Comparison of ENCODE assay signal across 22 cellular contexts in genomic region chr4:124527364-124527763, GRCh38.
"Had no signal": no experiment of that assay in that cellular context is flagged by ENCODE, and none has a peak within 500 bp of the region (broad histone marks: within the 10 kb centered on the region; RNA-seq: fewer than 3 reads in every experiment).

No MANE protein-coding gene starts in this region.

- DNase-seq: activated CD4-positive, alpha-beta memory T cell treated with anti-CD3 and anti-CD28 coated beads, Interleukin-2, amount 10 ng/mL, durations not matched to agents 7 days and 5 days; activated CD4-positive, alpha-beta T cell treated with anti-CD3 and anti-CD28 coated beads for 36 hours; activated CD4-positive, alpha-beta T cell treated with anti-CD3 and anti-CD28 coated beads, Interleukin-2, amount 10 ng/mL, durations not matched to agents 24 days and 14 days; activated CD4-positive, CD25-positive, alpha-beta regulatory T cell; activated CD4-positive, CD25-positive, alpha-beta regulatory T cell treated with anti-CD3 and anti-CD28 coated beads, Interleukin-2, amount 50 U/mL, for 72 hours; activated CD8-positive, alpha-beta memory T cell treated with anti-CD3 and anti-CD28 coated beads, Interleukin-2, amount 50 U/mL, for 48 hours; activated effector memory CD4-positive, alpha-beta T cell treated with Interleukin-2 at 50 U/mL for 16 hours; activated gamma-delta T cell treated with Interleukin-2 at 50 U/mL for 16 hours; activated naive CD4-positive, alpha-beta T cell treated with anti-CD3 and anti-CD28 coated beads, Interleukin-2, amount 50 U/mL, for 16 hours; activated naive CD4-positive, alpha-beta T cell treated with Interleukin-2 at 50 U/mL for 16 hours; activated T-cell treated with anti-CD3 and anti-CD28 coated beads, Interleukin-2, amount 50 U/mL, for 4 hours; amniotic stem cell; anterior cingulate cortex; brain microvascular endothelial cell; dorsolateral prefrontal cortex; effector memory CD4-positive, alpha-beta T cell; endodermal cell; foreskin fibroblast; T-helper 2 cell had no signal

- H3K27ac ChIP-seq: brain microvascular endothelial cell, coronary artery, dorsolateral prefrontal cortex had no signal

- H3K36me3 ChIP-seq: brain microvascular endothelial cell had no signal

- H3K27me3 ChIP-seq: brain microvascular endothelial cell had no signal

- ATAC-seq: activated CD4-positive, alpha-beta T cell treated with anti-CD3 and anti-CD28 coated beads for 36 hours; activated T-cell treated with anti-CD3 and anti-CD28 coated beads, Interleukin-2, amount 50 U/mL, for 4 hours; activated T-helper 17 cell treated with anti-CD3 and anti-CD28 coated beads, Interleukin-2, amount 50 U/mL, for 72 hours; esophagus mucosa had no signal

- H3K4me3 ChIP-seq: coronary artery, dorsolateral prefrontal cortex had no signal
